Comparison of ENCODE assay signal across 26 cellular contexts in genomic region chr10:131086094-131086493, GRCh38.
"Had no signal": no experiment of that assay in that cellular context is flagged by ENCODE, and none has a peak within 500 bp of the region (broad histone marks: within the 10 kb centered on the region; RNA-seq: fewer than 3 reads in every experiment).

No MANE protein-coding gene starts in this region.

- DNase-seq: colonic mucosa; effector CD8-positive, alpha-beta T cell; endodermal cell; foreskin keratinocyte; heart left ventricle; kidney; naive B cell; stimulated activated CD4-positive, alpha-beta T cell treated with anti-CD3 and anti-CD28 coated beads, Interleukin-4, amount 100 ng/mL, for 4 hours; stimulated activated naive CD8-positive, alpha-beta T cell treated with anti-CD3 and anti-CD28 coated beads, Interleukin-15, Interleukin-2, amounts not matched to agents 100 U/mL and 50 U/mL, for 24 hours; substantia nigra; upper lobe of right lung; uterus had no signal

- ATAC-seq: foreskin keratinocyte; gastroesophageal sphincter; heart left ventricle; left lobe of liver; natural killer cell treated with Interleukin-12 subunit alpha and Interleukin-12 subunit beta and Interleukin-15 and Interleukin-18, amount 100 ng/mL, for 72 hours; stimulated activated memory B cell treated with anti-CD40 and anti-IgM and Interleukin-4, amounts not matched to agents 10 μg/mL and 1 μg/mL and 100 μg/mL, for 72 hours; stimulated activated naive CD8-positive, alpha-beta T cell treated with anti-CD3 and anti-CD28 coated beads, Interleukin-15, Interleukin-2, amounts not matched to agents 100 U/mL and 50 U/mL, for 24 hours; upper lobe of right lung had no signal

- H3K9me3 ChIP-seq: colonic mucosa, esophagus muscularis mucosa, heart left ventricle, prostate gland, right atrium auricular region, sigmoid colon, thoracic aorta, upper lobe of right lung, uterus had no signal

- H3K36me3 ChIP-seq: colonic mucosa, esophagus muscularis mucosa, gastroesophageal sphincter, heart left ventricle, prostate gland, right atrium auricular region, sigmoid colon, thoracic aorta, tibial nerve, upper lobe of right lung, uterus had no signal

- H3K9ac ChIP-seq: parathyroid adenoma had no signal

- H3K4me3 ChIP-seq: colonic mucosa, esophagus muscularis mucosa, gastroesophageal sphincter, heart left ventricle, hepatocyte, lung, prostate gland, right atrium auricular region, sigmoid colon, thoracic aorta, tibial nerve, upper lobe of right lung, uterus had no signal

- H3K79me2 ChIP-seq: hepatocyte, parathyroid adenoma had no signal

- H3K27me3 ChIP-seq: colonic mucosa, foreskin keratinocyte, hepatocyte, right atrium auricular region, sigmoid colon, tibial nerve, uterus had no signal

- H3K4me2 ChIP-seq: hepatocyte had no signal

- H3K27ac ChIP-seq: colonic mucosa, epithelial cell of prostate, esophagus muscularis mucosa, foreskin keratinocyte, gastroesophageal sphincter, heart left ventricle, hepatocyte, parathyroid adenoma, prostate gland, right atrium auricular region, sigmoid colon, thoracic aorta, tibial nerve, upper lobe of right lung, uterus had no signal

- H3K4me1 ChIP-seq: colonic mucosa, esophagus muscularis mucosa, foreskin keratinocyte, gastroesophageal sphincter, heart left ventricle, prostate gland, right atrium auricular region, sigmoid colon, upper lobe of right lung, uterus had no signal

- FAIRE-seq: kidney had no signal

- H2AFZ ChIP-seq: hepatocyte, parathyroid adenoma had no signal
